ENCODE assay signal across 14 cellular contexts in the genomic region with DNA sequence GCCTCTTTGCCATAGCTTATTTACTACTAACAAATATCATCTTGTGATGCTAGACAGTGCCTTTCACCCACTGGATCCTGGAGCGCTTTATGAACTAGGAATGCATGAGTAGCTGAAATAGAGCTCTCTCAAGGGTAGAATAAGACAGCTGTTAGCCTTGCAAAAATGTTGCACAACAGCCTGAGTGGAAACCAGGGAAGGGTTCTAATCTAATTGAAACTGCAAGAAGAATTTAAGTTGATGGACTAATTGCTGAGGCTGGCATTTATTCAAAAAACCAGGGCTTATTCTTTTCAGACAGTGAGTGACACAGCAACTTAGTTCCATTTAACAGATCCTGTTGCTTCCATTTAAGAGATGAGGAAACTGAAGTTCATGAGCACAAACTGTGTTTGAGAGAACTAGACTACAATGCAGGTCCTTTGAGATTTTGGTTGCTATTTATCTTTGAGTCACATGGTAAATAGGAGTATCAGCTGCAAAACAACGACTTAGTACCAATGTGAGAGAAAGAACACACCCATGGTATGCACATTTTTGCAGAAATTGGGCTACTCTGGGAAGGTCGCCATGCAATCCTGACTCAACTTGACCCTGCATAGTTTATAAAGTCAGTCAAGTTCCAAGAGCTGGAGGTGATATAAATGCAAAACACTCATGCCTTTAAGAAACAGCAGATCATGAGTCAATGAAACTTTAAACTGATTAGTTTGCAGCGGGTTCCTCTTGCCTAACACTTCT.
DNase-seq lines count a peak whose midpoint lies in the region; ATAC-seq and TF ChIP-seq lines count a peak whose summit lies in the region.
"Had no signal": no experiment of that assay in that cellular context is flagged by ENCODE, and none has a peak within 500 bp of the region (broad histone marks: within the 10 kb centered on the region; RNA-seq: fewer than 3 reads in every experiment).

No MANE protein-coding gene starts in this region.

- ATAC-seq in HG02973 (IDR thresholded peaks at IDR 0.05; ENCODE audit: unreplicated experiment), result no peak

- peaks cover 15% of the 10 kb centered on the region for H3K4me1 ChIP-seq in skeletal muscle satellite cell (ENCODE audit: control insufficient read depth, insufficient read depth, low read length)

- H3K27me3 ChIP-seq in skeletal muscle satellite cell (ENCODE audit: control insufficient read depth, insufficient read depth, low read length), result no peaks in the 10 kb centered on the region

- TF ChIP-seq CTCF in fibroblast of the aortic adventitia (IDR thresholded peaks at IDR 0.05; ENCODE audit: insufficient read depth, low read length) (no peak), GM13976 (IDR thresholded peaks at IDR 0.05; ENCODE audit: borderline replicate concordance, control extremely low read depth, extremely low read depth, insufficient read depth, missing control alignments) (no peak)

- peak; percentile 3 for DNase-seq in GOT3 (lab: John Stamatoyannopoulos, UW)
- no peak for DNase-seq in SK-N-MC (ENCODE audit: low read depth, low spot score)
- DNase-seq in fibroblast of the aortic adventitia (ENCODE audit: low read depth), result peak; percentile 94
- no peak for DNase-seq in DMS53 treated with DMSO at 0.1 percent for 48 hours (lab: John Stamatoyannopoulos, UW; ENCODE audit: unreplicated experiment)
- DNase-seq in GM13976 (ENCODE audit: low spot score), result no peak
- DNase-seq: activated CD4-positive, alpha-beta memory T cell treated with anti-CD3 and anti-CD28 coated beads for 36 hours; activated naive CD4-positive, alpha-beta T cell; DMS153; dorsolateral prefrontal cortex; KG1; NCI-H2029; T-helper 9 cell had no signal

- H3K4me3 ChIP-seq in SK-N-MC (no peak overlapping the region), fibroblast of the aortic adventitia (ENCODE audit: low read depth, low read length) (no peak overlapping the region), skeletal muscle satellite cell (ENCODE audit: low read length) (no peak overlapping the region)
- H3K4me3 ChIP-seq: dorsolateral prefrontal cortex had no signal

- H3K27ac ChIP-seq in SK-N-MC, result peak overlapping the region; percentile 70
- H3K27ac ChIP-seq: dorsolateral prefrontal cortex had no signal

- H3K9ac ChIP-seq in SK-N-MC (ENCODE audit: insufficient read length), result peak overlapping the region; percentile 49
- peak overlapping the region; percentile 34 for H3K9ac ChIP-seq in skeletal muscle satellite cell (ENCODE audit: low read depth, low read length)

- no peaks in the 10 kb centered on the region for H3K36me3 ChIP-seq in SK-N-MC (ENCODE audit: insufficient read depth, low read length)
- no peaks in the 10 kb centered on the region for H3K36me3 ChIP-seq in skeletal muscle satellite cell (ENCODE audit: insufficient read depth, low read length)

- no peaks in the 10 kb centered on the region for H3K9me3 ChIP-seq in SK-N-MC (ENCODE audit: low read depth, low read length)
- H3K9me3 ChIP-seq in skeletal muscle satellite cell (replicated peaks; ENCODE audit: low read length), result no peaks in the 10 kb centered on the region

- peak overlapping the region; percentile 47 for H3K4me2 ChIP-seq in skeletal muscle satellite cell (ENCODE audit: low read length)

- in situ Hi-C loops in GM13976 (cut with MboI; ENCODE audit: low sequenced_read_pairs, unreplicated experiment), result no loop called here

Comparison
In these comparisons a context has a peak if more than half of its experiments do, and no peak if none do; other contexts are left out.
1. DNase-seq: peak in GOT3 (single experiment) and fibroblast of the aortic adventitia (single experiment); none in SK-N-MC (single experiment), DMS53 treated with DMSO at 0.1 percent for 48 hours (single experiment) and GM13976 (single experiment).